In the genomic region with DNA sequence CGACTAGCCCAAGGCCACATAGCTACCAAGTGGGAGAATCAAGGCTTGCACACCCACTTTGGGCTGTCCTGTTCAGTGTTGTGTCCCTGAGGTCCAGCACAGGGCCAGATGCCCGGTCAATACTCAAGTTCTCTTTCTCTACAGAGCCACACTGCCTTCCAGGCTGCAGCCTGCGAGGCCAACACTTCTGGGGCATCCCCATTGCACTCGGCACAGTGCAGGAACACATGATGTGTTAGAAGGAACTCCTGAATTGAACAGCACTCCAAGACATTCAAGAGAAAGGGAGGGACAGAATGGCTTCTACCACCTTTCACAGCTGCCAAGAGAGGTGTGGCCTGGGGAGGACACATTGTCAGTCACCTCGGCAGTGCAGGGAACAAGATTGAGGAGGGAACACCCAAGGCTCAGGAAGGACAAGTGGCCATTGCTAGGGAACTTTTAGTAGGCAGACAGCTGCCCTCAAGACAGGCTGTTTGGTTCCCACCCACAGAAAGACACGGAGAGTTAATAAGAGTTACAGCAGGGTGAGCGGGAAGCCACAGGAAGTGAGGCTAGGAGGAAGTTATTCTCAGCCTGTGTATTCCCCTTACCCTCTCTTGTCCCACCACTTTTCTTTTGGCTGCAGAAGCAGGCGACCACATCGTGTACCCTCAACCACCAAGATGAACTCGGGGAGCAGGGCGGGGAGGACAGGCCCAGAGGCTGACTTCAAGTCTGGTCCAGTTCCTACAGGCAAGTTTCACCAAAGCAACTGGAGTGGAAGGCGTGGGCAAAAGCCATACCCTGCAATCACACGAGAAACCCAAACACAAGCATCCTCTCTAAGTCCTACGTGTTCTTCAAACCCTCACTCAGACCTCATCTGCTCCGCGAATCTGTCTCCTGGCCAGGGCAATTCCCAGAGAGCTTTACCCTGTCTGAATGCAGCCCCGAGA, we compare ENCODE assay signal across 8 cellular contexts.
DNase-seq lines count a peak whose midpoint lies in the region; ATAC-seq and FAIRE-seq lines count a peak whose summit lies in the region.

No MANE protein-coding gene starts in this region.

- FAIRE-seq in urothelium cell line (lab: Jason Lieb, UNC) = peak; percentile 56

- peak; percentile 58 for ATAC-seq in HG03108 (IDR thresholded peaks at IDR 0.05; ENCODE audit: unreplicated experiment)

- DNase-seq in stimulated activated CD4-positive, alpha-beta T cell treated with anti-CD3 and anti-CD28 coated beads, Interleukin-1b, Interleukin-23, amount 100 ng/mL, for 48 hours = peak; percentile 4
- no peak for DNase-seq in stimulated activated CD4-positive, alpha-beta T cell treated with anti-CD3 and anti-CD28 coated beads, Interleukin-12 subunit alpha, Interleukin-12 subunit beta, amount 100 ng/mL, for 4 hours
- DNase-seq in urothelium cell line (ENCODE audit: low spot score) (no peak), NCI-H82 (lab: John Stamatoyannopoulos, UW) (no peak), NCI-H446 treated with DMSO at 0.1 percent for 48 hours (lab: John Stamatoyannopoulos, UW) (no peak)
- DNase-seq in activated CD4-positive, CD25-positive, alpha-beta regulatory T cell (lab: John Stamatoyannopoulos, UW) = no peak

- H3K27ac ChIP-seq in angular gyrus (ENCODE audit: low read depth, low read length) = peak overlapping the region; percentile 20
